31 cellular contexts compared by ENCODE assay signal in the genomic region with DNA sequence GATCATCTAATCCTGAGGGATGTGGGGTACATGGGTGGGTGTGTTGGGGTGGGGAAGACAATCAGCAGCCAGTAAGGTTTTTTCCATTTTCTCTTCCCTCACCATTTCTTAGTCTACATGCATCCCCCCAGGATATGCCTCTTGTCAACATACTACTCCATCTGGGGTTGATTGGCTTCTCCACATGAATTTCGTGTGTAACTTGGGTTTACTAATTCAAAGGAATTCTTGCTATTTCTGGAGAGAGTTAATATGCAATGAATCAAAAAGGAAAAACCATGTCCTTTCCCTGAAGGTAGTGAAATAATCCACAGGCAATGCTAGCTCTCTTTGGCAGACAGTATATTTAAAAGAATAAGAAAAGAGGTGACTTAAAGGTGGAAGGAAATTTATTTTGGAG.
"Had no signal": no experiment of that assay in that cellular context is flagged by ENCODE, and none has a peak within 500 bp of the region (broad histone marks: within the 10 kb centered on the region; RNA-seq: fewer than 3 reads in every experiment).

No MANE protein-coding gene starts in this region.

- H3K4me1 Mint-ChIP-seq: memory B cell; naive B cell; stimulated activated naive CD8-positive, alpha-beta T cell treated with anti-CD3 and anti-CD28 coated beads, Interleukin-15, amount 100 ng/mL, for 72 hours had no signal

- H3K27ac Mint-ChIP-seq: memory B cell; naive B cell; natural killer cell treated with Interleukin-12 subunit alpha and Interleukin-12 subunit beta and Interleukin-15 and Interleukin-18, amount 100 ng/mL, for 72 hours; neural progenitor cell; progenitor cell of endocrine pancreas; stimulated activated naive CD8-positive, alpha-beta T cell treated with anti-CD3 and anti-CD28 coated beads, Interleukin-15, amount 100 ng/mL, for 72 hours had no signal

- H3K36me3 ChIP-seq: esophagus squamous epithelium, gastrocnemius medialis, neural progenitor cell, right atrium auricular region, suprapubic skin, transverse colon, upper lobe of right lung, vagina had no signal

- H3K9me3 Mint-ChIP-seq: memory B cell; natural killer cell treated with Interleukin-12 subunit alpha and Interleukin-12 subunit beta and Interleukin-15 and Interleukin-18, amount 100 ng/mL, for 72 hours; neural progenitor cell had no signal

- H3K36me3 Mint-ChIP-seq: memory B cell; naive B cell; natural killer cell treated with Interleukin-12 subunit alpha and Interleukin-12 subunit beta and Interleukin-15 and Interleukin-18, amount 100 ng/mL, for 72 hours; neural progenitor cell had no signal

- H3K4me3 Mint-ChIP-seq: memory B cell; naive B cell; natural killer cell treated with Interleukin-12 subunit alpha and Interleukin-12 subunit beta and Interleukin-15 and Interleukin-18, amount 100 ng/mL, for 72 hours; neural progenitor cell; stimulated activated naive CD8-positive, alpha-beta T cell treated with anti-CD3 and anti-CD28 coated beads, Interleukin-15, amount 100 ng/mL, for 72 hours had no signal

- H3K79me2 ChIP-seq: parathyroid adenoma had no signal

- H3K4me2 ChIP-seq: neural progenitor cell, smooth muscle cell had no signal

- FAIRE-seq: endothelial cell of umbilical vein, keratinocyte had no signal

- H3K4me1 ChIP-seq: gastrocnemius medialis, parathyroid adenoma, right atrium auricular region, suprapubic skin, transverse colon, upper lobe of right lung, vagina had no signal

- H3K27ac ChIP-seq: coronary artery, esophagus squamous epithelium, gastrocnemius medialis, neural progenitor cell, parathyroid adenoma, right atrium auricular region, suprapubic skin, transverse colon, upper lobe of right lung, vagina had no signal

- H3K4me3 ChIP-seq: coronary artery, esophagus squamous epithelium, gastrocnemius medialis, lung, mucosa of descending colon, neural progenitor cell, right atrium auricular region, smooth muscle cell, suprapubic skin, transverse colon, upper lobe of right lung, vagina had no signal

- DNase-seq: dermis blood vessel endothelial cell; effector memory CD4-positive, alpha-beta T cell; erythroblast; esophagus squamous epithelium; foreskin fibroblast; gastrocnemius medialis; head of caudate nucleus; left ventricle myocardium superior; mucosa of descending colon; naive B cell; stimulated activated CD4-positive, alpha-beta T cell treated with anti-CD3 and anti-CD28 coated beads, Interleukin-12 subunit alpha, Interleukin-12 subunit beta, amount 100 ng/mL, for 4 hours; stimulated activated CD4-positive, alpha-beta T cell treated with anti-CD3 and anti-CD28 coated beads, Interleukin-1b, Interleukin-23, amount 100 ng/mL, for 48 hours; stimulated activated CD4-positive, alpha-beta T cell treated with anti-CD3 and anti-CD28 coated beads, Interleukin-4, amount 100 ng/mL, for 1 hour; stimulated activated CD8-positive, alpha-beta memory T cell treated with anti-CD3 and anti-CD28 coated beads, Interleukin-4, amount 100 ng/mL, for 48 hours; stimulated activated naive CD4-positive, alpha-beta T cell; stimulated activated naive CD8-positive, alpha-beta T cell treated with anti-CD3 and anti-CD28 coated beads, Interleukin-15, amount 100 ng/mL, for 72 hours; transverse colon; upper lobe of right lung had no signal

- H2AFZ ChIP-seq: neural progenitor cell, parathyroid adenoma had no signal

- H3K27me3 ChIP-seq: esophagus squamous epithelium, gastrocnemius medialis, neural progenitor cell, right atrium auricular region, transverse colon, upper lobe of right lung, vagina had no signal

- H3K9ac ChIP-seq: neural progenitor cell, parathyroid adenoma had no signal

- H3K9me3 ChIP-seq: esophagus squamous epithelium, gastrocnemius medialis, mucosa of descending colon, right atrium auricular region, suprapubic skin, transverse colon, upper lobe of right lung, vagina had no signal
